1 cellular context compared by ENCODE assay signal in the genomic region with DNA sequence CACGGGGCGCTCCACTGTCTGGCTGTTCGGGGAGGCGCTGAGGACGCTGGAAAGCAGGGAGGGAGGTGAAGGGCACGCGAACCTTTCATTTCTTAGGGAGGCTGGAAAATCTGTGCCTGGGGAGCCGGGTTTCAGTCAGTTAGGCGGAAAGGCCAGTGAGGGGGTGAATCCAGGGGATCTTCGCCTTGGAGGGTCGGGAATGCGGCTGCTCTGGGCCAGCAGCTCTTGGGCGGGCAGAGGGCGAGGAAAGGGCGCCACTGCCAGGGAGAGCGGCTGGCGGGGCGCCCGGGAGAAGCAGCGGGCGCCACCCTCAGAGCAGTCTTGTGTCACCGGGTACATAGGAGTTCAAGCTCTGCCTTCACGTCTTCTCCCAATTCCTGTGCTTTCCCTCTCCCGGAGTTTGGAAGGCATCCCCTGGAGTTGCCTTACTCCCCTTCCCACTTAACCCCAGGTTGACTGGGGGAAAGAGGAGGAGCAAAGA.
TF ChIP-seq lines count a peak whose summit lies in the region.

No MANE protein-coding gene starts in this region.

TF ChIP-seq in IMR-90, 13 proteins besides CTCF, POLR2A, EP300 and RAD21 (continued from another document):
- TF ChIP-seq, protein P1, sequence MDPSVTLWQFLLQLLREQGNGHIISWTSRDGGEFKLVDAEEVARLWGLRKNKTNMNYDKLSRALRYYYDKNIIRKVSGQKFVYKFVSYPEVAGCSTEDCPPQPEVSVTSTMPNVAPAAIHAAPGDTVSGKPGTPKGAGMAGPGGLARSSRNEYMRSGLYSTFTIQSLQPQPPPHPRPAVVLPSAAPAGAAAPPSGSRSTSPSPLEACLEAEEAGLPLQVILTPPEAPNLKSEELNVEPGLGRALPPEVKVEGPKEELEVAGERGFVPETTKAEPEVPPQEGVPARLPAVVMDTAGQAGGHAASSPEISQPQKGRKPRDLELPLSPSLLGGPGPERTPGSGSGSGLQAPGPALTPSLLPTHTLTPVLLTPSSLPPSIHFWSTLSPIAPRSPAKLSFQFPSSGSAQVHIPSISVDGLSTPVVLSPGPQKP (IDR thresholded peaks at IDR 0.05; ENCODE audit: borderline replicate concordance, low read depth, low read length) = no peak
- no peak for TF ChIP-seq MAZ (IDR thresholded peaks at IDR 0.05; ENCODE audit: borderline replicate concordance, low read depth, low read length)
- TF ChIP-seq NFE2L2 (IDR thresholded peaks at IDR 0.05; ENCODE audit: low read depth, low read length) = no peak
- no peak for TF ChIP-seq MXI1 (IDR thresholded peaks at IDR 0.05; ENCODE audit: borderline replicate concordance, low read depth, low read length)
